ENCODE assay signal across 2 cellular contexts in genomic region chr1:108957888-108958287, GRCh38.
A peak's percentile ranks its signal among the peaks of the same experiment; 100 is the strongest.
TF ChIP-seq lines count a peak whose summit lies in the region.

No MANE protein-coding gene starts in this region.

TF ChIP-seq in K562, 482 proteins besides CTCF, POLR2A, EP300 and RAD21:
- TF ChIP-seq ZNF699 (CRISPR knock-in tag; IDR thresholded peaks at IDR 0.05; ENCODE audit: insufficient replicate concordance) (no peak), ZBTB33 (CRISPR knock-in tag; IDR thresholded peaks at IDR 0.05) (0 out of 2 replicates have a peak, but pooled peaks have one; percentile 15)

TF ChIP-seq in HepG2, 621 proteins besides CTCF, POLR2A, EP300 and RAD21:
- no peak for TF ChIP-seq NR2C2 (CRISPR knock-in tag; IDR thresholded peaks at IDR 0.05; ENCODE audit: borderline replicate concordance)
- TF ChIP-seq HNF4A (CRISPR knock-in tag; IDR thresholded peaks at IDR 0.05) = 0 out of 2 replicates have a peak, but pooled peaks have one; percentile 7
- TF ChIP-seq ZBTB33 (CRISPR knock-in tag; IDR thresholded peaks at IDR 0.05) = peak; percentile 55; the same call in 1 of the 2 replicates
